Comparison of ENCODE assay signal across 14 cellular contexts in genomic region chr13:30805603-30806011, GRCh38.
DNase-seq lines count a peak whose midpoint lies in the region; ATAC-seq and TF ChIP-seq lines count a peak whose summit lies in the region.
"Had no signal": no experiment of that assay in that cellular context is flagged by ENCODE, and none has a peak within 500 bp of the region (broad histone marks: within the 10 kb centered on the region; RNA-seq: fewer than 3 reads in every experiment).

No MANE protein-coding gene starts in this region.

- H3K27ac Mint-ChIP-seq in T-helper 2 cell treated with Interferon-gamma antibody and Interleukin-4, amounts not matched to agents 5 μg/mL and 100 μg/mL, for 36 hours, result no peak overlapping the region
- H3K27ac Mint-ChIP-seq: activated CD4-positive, alpha-beta T cell treated with anti-CD3 and anti-CD28 coated beads, Interleukin-2, amount 10 ng/mL, durations not matched to agents 7 days and 5 days had no signal

- DNase-seq in H7 (peak; percentile 41), adrenal gland (peak in 6 of 7 donors; percentile 41 to 77 (median 66)), hypothalamus (lab: John Stamatoyannopoulos, UW) (peak in 31 of 51 donors; percentile 12 to 70 (median 41)), putamen (ENCODE audit: low spot score) (peak; percentile 83)
- DNase-seq in T-helper 2 cell treated with Interferon-gamma antibody and Interleukin-4, amounts not matched to agents 5 μg/mL and 100 μg/mL, for 36 hours (ENCODE audit: low spot score), result no peak
- DNase-seq: activated CD4-positive, alpha-beta T cell treated with anti-CD3 and anti-CD28 coated beads, Interleukin-2, amount 10 ng/mL, durations not matched to agents 7 days and 5 days; activated effector memory CD4-positive, alpha-beta T cell treated with anti-CD3 and anti-CD28 coated beads, Interleukin-2, amount 50 U/mL, for 16 hours; NCI-H1436; uterus had no signal

- H3K27me3 ChIP-seq in H7 (ENCODE audit: control insufficient read depth, insufficient read depth, low read length) (no peaks in the 10 kb centered on the region), adrenal gland (no peaks in the 10 kb centered on the region)
- H3K27me3 ChIP-seq: BLaER1, uterus had no signal

- H3K27me3 Mint-ChIP-seq in T-helper 2 cell treated with Interferon-gamma antibody and Interleukin-4, amounts not matched to agents 5 μg/mL and 100 μg/mL, for 36 hours (ENCODE audit: low read depth), result no peaks in the 10 kb centered on the region
- H3K27me3 Mint-ChIP-seq: activated CD4-positive, alpha-beta T cell treated with anti-CD3 and anti-CD28 coated beads, Interleukin-2, amount 10 ng/mL, durations not matched to agents 7 days and 5 days had no signal

- H3K9me3 ChIP-seq in adrenal gland (replicated peaks in 1 of 3), result no peaks in the 10 kb centered on the region
- H3K9me3 ChIP-seq: BLaER1, uterus had no signal

- H3K9me3 Mint-ChIP-seq in T-helper 2 cell treated with Interferon-gamma antibody and Interleukin-4, amounts not matched to agents 5 μg/mL and 100 μg/mL, for 36 hours, result no peaks in the 10 kb centered on the region
- H3K9me3 Mint-ChIP-seq: activated CD4-positive, alpha-beta T cell treated with anti-CD3 and anti-CD28 coated beads, Interleukin-2, amount 10 ng/mL, durations not matched to agents 7 days and 5 days had no signal

- TF ChIP-seq POLR2A in adrenal gland (IDR thresholded peaks at IDR 0.05), result no peak

- no peak for TF ChIP-seq CTCF in adrenal gland (IDR thresholded peaks at IDR 0.05)

- peaks cover 14% of the 10 kb centered on the region for H3K4me1 Mint-ChIP-seq in T-helper 2 cell treated with Interferon-gamma antibody and Interleukin-4, amounts not matched to agents 5 μg/mL and 100 μg/mL, for 36 hours (ENCODE audit: low read depth)

- no peak overlapping the region for H3K4me3 Mint-ChIP-seq in T-helper 2 cell treated with Interferon-gamma antibody and Interleukin-4, amounts not matched to agents 5 μg/mL and 100 μg/mL, for 36 hours
- H3K4me3 Mint-ChIP-seq: activated CD4-positive, alpha-beta T cell treated with anti-CD3 and anti-CD28 coated beads, Interleukin-2, amount 10 ng/mL, durations not matched to agents 7 days and 5 days had no signal

- WGBS in adrenal gland, 4 donors, result 53 to 68% (median 59%) methylated on average over 7 of the region's 7 CpGs

- H3K36me3 ChIP-seq in H7 (replicated peaks; ENCODE audit: control insufficient read depth, insufficient read depth, low read length) (no peaks in the 10 kb centered on the region), adrenal gland (replicated peaks in 1 of 2) (no peaks in the 10 kb centered on the region)
- H3K36me3 ChIP-seq: BLaER1, uterus had no signal

- intact Hi-C loops in adrenal gland (cut with DNase I), result loop anchor here (10.0 kb wide), 2 partner anchors 121 to 671 kb away; no protein-coding TSS in a partner anchor

- peak overlapping the region in 2 of 5 donors; percentile 1 to 21 for H3K27ac ChIP-seq in adrenal gland
- H3K27ac ChIP-seq: BLaER1 had no signal

- H3K4me3 ChIP-seq in H7 (ENCODE audit: insufficient read depth, low read depth, low read length) (no peak overlapping the region), adrenal gland (no peak overlapping the region)
- H3K4me3 ChIP-seq: BLaER1, lung, uterus had no signal

- H3K4me1 ChIP-seq in adrenal gland (replicated peaks in 1 of 2), result peaks cover 18 to 33% of the 10 kb centered on the region in 2 donors
- H3K4me1 ChIP-seq: uterus had no signal

- ATAC-seq in GM21515 (IDR thresholded peaks at IDR 0.05; ENCODE audit: unreplicated experiment) (no peak), GM21528 (IDR thresholded peaks at IDR 0.05; ENCODE audit: low FRiP score, unreplicated experiment) (no peak), GM18907 (IDR thresholded peaks at IDR 0.05; ENCODE audit: unreplicated experiment) (no peak)

- no peaks in the 10 kb centered on the region for H3K36me3 Mint-ChIP-seq in T-helper 2 cell treated with Interferon-gamma antibody and Interleukin-4, amounts not matched to agents 5 μg/mL and 100 μg/mL, for 36 hours (ENCODE audit: low read depth)
